2 cellular contexts compared by ENCODE assay signal in the genomic region with DNA sequence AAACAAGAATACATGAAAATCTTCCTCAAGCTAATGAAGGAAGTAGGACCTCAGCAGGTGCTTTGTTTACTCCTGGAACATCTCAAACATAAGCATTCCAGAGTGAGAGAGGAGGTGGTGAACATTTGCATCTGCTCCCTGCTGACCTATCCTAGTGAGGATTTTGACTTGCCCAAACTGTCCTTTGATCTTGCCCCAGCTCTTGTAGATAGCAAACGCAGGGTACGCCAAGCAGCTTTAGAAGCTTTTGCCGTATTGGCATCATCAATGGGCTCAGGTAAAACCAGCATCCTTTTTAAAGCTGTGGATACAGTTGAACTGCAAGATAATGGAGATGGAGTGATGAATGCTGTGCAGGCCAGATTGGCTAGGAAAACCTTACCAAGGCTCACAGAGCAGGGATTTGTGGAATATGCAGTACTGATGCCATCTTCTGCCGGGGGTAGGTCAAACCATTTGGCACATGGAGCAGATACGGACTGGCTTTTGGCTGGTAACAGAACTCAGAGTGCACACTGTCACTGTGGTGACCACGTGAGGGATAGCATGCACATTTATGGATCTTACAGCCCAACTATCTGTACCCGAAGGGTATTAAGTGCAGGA.
A peak's percentile ranks its signal among the peaks of the same experiment; 100 is the strongest.
TF ChIP-seq lines count a peak whose summit lies in the region.

No MANE protein-coding gene starts in this region.

TF ChIP-seq in HEK293, 187 proteins besides CTCF, POLR2A, EP300 and RAD21 (continued from another document):
- TF ChIP-seq, protein P1, sequence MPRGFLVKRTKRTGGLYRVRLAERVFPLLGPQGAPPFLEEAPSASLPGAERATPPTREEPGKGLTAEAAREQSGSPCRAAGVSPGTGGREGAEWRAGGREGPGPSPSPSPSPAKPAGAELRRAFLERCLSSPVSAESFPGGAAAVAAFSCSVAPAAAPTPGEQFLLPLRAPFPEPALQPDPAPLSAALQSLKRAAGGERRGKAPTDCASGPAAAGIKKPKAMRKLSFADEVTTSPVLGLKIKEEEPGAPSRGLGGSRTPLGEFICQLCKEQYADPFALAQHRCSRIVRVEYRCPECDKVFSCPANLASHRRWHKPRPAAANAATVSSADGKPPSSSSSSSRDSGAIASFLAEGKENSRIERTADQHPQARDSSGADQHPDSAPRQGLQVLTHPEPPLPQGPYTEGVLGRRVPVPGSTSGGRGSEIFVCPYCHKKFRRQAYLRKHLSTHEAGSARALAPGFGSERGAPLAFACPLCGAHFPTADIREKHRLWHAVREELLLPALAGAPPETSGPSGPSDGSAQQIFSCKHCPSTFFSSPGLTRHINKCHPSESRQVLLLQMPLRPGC (tag by site-specific recombination; IDR thresholded peaks at IDR 0.05) = no peak
- peak; percentile 82 for TF ChIP-seq ZNF600 (tag by site-specific recombination; IDR thresholded peaks at IDR 0.05)
- TF ChIP-seq ZNF366 (tag by site-specific recombination; conservative IDR thresholded peaks at IDR 0.05) = 0 out of 2 replicates have a peak, but pooled peaks have one; percentile 25
- no peak for TF ChIP-seq TRIM28 (IDR thresholded peaks at IDR 0.05; ENCODE audit: borderline replicate concordance, low read length)
- no peak for TF ChIP-seq ZNF423 (tag by site-specific recombination; IDR thresholded peaks at IDR 0.05)
- no peak for TF ChIP-seq BCL11A (tag by site-specific recombination; IDR thresholded peaks at IDR 0.05; ENCODE audit: low read depth)
- TF ChIP-seq ZIC2 (tag by site-specific recombination; IDR thresholded peaks at IDR 0.05) = no peak
- TF ChIP-seq SP2 (tag by site-specific recombination; IDR thresholded peaks at IDR 0.05) = no peak
- TF ChIP-seq, protein P2, sequence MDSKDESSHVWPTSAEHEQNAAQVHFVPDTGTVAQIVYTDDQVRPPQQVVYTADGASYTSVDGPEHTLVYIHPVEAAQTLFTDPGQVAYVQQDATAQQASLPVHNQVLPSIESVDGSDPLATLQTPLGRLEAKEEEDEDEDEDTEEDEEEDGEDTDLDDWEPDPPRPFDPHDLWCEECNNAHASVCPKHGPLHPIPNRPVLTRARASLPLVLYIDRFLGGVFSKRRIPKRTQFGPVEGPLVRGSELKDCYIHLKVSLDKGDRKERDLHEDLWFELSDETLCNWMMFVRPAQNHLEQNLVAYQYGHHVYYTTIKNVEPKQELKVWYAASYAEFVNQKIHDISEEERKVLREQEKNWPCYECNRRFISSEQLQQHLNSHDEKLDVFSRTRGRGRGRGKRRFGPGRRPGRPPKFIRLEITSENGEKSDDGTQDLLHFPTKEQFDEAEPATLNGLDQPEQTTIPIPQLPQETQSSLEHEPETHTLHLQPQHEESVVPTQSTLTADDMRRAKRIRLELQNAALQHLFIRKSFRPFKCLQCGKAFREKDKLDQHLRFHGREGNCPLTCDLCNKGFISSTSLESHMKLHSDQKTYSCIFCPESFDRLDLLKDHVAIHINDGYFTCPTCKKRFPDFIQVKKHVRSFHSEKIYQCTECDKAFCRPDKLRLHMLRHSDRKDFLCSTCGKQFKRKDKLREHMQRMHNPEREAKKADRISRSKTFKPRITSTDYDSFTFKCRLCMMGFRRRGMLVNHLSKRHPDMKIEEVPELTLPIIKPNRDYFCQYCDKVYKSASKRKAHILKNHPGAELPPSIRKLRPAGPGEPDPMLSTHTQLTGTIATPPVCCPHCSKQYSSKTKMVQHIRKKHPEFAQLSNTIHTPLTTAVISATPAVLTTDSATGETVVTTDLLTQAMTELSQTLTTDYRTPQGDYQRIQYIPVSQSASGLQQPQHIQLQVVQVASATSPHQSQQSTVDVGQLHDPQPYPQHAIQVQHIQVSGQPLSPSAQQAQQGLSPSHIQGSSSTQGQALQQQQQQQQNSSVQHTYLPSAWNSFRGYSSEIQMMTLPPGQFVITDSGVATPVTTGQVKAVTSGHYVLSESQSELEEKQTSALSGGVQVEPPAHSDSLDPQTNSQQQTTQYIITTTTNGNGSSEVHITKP (tag by site-specific recombination; IDR thresholded peaks at IDR 0.05) = peak; percentile 80; the same call in 1 of the 2 replicates
- no peak for TF ChIP-seq SP3 (tag by site-specific recombination; IDR thresholded peaks at IDR 0.05)

TF ChIP-seq in K562, 482 proteins besides CTCF, POLR2A, EP300 and RAD21 (continued from another document and continues in another):
- TF ChIP-seq, protein P3, sequence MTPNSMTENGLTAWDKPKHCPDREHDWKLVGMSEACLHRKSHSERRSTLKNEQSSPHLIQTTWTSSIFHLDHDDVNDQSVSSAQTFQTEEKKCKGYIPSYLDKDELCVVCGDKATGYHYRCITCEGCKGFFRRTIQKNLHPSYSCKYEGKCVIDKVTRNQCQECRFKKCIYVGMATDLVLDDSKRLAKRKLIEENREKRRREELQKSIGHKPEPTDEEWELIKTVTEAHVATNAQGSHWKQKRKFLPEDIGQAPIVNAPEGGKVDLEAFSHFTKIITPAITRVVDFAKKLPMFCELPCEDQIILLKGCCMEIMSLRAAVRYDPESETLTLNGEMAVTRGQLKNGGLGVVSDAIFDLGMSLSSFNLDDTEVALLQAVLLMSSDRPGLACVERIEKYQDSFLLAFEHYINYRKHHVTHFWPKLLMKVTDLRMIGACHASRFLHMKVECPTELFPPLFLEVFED (CRISPR knock-in tag; conservative IDR thresholded peaks at IDR 0.05) = no peak
- TF ChIP-seq, protein P4, sequence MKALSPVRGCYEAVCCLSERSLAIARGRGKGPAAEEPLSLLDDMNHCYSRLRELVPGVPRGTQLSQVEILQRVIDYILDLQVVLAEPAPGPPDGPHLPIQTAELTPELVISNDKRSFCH (CRISPR knock-in tag; IDR thresholded peaks at IDR 0.05) = no peak
- TF ChIP-seq, protein P4 (tag; IDR thresholded peaks at IDR 0.05) = no peak
- no peak for TF ChIP-seq TAF7 (tag; IDR thresholded peaks at IDR 0.05)
- TF ChIP-seq, protein P5, sequence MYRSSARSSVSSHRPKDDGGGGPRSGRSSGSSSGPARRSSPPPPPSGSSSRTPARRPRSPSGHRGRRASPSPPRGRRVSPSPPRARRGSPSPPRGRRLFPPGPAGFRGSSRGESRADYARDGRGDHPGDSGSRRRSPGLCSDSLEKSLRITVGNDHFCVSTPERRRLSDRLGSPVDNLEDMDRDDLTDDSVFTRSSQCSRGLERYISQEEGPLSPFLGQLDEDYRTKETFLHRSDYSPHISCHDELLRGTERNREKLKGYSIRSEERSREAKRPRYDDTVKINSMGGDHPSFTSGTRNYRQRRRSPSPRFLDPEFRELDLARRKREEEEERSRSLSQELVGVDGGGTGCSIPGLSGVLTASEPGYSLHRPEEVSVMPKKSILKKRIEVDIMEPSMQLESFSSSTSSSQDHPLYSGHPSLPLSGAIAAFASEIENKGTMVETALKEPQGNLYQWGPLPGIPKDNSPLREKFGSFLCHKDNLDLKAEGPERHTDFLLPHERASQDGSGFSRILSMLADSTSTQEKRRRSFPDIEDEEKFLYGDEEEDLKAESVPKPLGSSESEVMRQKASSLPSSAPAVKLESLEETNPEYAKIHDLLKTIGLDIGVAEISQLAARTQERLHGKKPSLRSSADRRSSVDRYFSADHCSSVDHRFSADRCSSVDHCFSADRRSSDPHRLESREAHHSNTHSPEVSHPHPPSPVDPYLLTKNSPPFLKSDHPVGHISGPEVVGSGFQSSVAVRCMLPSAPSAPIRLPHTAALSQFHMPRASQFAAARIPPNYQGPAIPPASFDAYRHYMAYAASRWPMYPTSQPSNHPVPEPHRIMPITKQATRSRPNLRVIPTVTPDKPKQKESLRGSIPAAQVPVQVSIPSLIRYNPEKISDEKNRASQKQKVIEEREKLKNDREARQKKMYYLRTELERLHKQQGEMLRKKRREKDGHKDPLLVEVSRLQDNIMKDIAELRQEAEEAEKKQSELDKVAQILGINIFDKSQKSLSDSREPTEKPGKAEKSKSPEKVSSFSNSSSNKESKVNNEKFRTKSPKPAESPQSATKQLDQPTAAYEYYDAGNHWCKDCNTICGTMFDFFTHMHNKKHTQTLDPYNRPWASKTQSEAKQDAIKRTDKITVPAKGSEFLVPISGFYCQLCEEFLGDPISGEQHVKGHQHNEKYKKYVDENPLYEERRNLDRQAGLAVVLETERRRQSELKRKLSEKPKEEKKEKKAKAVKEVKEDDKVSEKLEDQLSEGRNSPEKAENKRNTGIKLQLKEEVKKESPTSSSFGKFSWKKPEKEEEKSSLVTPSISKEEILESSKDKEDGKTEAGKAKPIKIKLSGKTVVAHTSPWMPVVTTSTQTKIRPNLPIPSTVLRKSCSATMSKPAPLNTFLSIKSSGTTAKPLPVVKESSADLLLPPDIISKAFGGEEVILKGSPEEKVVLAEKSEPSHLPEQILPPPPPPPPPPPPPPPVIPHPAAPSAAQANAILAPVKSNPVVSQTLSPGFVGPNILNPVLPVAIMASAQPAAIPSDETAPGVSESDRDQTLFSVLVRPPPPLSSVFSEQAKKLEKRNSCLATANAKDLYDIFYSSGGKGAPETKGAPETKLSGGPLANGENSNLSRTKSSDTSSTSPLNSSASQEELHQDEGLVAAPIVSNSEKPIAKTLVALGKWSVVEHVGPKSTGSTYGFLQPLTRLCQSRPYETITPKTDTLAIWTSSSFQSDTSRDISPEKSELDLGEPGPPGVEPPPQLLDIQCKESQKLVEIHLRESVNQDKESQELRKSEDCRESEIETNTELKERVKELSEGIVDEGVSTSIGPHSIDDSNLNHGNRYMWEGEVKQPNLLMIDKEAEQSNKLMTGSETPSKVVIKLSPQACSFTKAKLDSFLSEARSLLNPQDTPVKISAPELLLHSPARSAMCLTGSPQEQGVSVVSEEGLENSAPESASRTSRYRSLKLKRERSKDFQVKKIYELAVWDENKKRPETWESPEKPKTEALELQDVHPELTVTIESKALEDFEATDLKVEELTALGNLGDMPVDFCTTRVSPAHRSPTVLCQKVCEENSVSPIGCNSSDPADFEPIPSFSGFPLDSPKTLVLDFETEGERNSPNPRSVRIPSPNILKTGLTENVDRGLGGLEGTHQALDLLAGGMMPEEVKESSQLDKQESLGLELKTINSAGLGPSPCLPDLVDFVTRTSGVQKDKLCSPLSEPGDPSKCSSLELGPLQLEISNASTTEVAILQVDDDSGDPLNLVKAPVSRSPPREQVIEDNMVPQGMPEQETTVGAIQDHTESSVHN (IDR thresholded peaks at IDR 0.05; ENCODE audit: borderline replicate concordance in 1 of 2, low read depth in 1 of 2) = no peak
- TF ChIP-seq SP2 (IDR thresholded peaks at IDR 0.05; ENCODE audit: extremely low read depth, low read depth, low read length, poor library complexity, severe bottlenecking) = no peak
- TF ChIP-seq ARNT (IDR thresholded peaks at IDR 0.05) = no peak
- TF ChIP-seq, protein P6, sequence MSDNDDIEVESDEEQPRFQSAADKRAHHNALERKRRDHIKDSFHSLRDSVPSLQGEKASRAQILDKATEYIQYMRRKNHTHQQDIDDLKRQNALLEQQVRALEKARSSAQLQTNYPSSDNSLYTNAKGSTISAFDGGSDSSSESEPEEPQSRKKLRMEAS (CRISPR knock-in tag; IDR thresholded peaks at IDR 0.05) = no peak
- TF ChIP-seq ZFP36 (IDR thresholded peaks at IDR 0.05; ENCODE audit: low read depth, low read length, partially characterized antibody) = no peak
- 0 out of 2 replicates have a peak, but pooled peaks have one; percentile 18 for TF ChIP-seq RAD51 (IDR thresholded peaks at IDR 0.05; ENCODE audit: borderline replicate concordance, low read depth)
- no peak for TF ChIP-seq ZNF197 (CRISPR knock-in tag; IDR thresholded peaks at IDR 0.05; ENCODE audit: low read depth)
- no peak for TF ChIP-seq GABPA (tag; conservative IDR thresholded peaks at IDR 0.05; ENCODE audit: low read depth)
- TF ChIP-seq, protein P7, sequence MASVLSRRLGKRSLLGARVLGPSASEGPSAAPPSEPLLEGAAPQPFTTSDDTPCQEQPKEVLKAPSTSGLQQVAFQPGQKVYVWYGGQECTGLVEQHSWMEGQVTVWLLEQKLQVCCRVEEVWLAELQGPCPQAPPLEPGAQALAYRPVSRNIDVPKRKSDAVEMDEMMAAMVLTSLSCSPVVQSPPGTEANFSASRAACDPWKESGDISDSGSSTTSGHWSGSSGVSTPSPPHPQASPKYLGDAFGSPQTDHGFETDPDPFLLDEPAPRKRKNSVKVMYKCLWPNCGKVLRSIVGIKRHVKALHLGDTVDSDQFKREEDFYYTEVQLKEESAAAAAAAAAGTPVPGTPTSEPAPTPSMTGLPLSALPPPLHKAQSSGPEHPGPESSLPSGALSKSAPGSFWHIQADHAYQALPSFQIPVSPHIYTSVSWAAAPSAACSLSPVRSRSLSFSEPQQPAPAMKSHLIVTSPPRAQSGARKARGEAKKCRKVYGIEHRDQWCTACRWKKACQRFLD (CRISPR knock-in tag; IDR thresholded peaks at IDR 0.05) = no peak
- no peak for TF ChIP-seq ATF7 (IDR thresholded peaks at IDR 0.05)
- TF ChIP-seq, protein P8, sequence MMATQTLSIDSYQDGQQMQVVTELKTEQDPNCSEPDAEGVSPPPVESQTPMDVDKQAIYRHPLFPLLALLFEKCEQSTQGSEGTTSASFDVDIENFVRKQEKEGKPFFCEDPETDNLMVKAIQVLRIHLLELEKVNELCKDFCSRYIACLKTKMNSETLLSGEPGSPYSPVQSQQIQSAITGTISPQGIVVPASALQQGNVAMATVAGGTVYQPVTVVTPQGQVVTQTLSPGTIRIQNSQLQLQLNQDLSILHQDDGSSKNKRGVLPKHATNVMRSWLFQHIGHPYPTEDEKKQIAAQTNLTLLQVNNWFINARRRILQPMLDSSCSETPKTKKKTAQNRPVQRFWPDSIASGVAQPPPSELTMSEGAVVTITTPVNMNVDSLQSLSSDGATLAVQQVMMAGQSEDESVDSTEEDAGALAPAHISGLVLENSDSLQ (IDR thresholded peaks at IDR 0.05) = no peak
- no peak for TF ChIP-seq HNRNPH1 (optimal IDR thresholded peaks at IDR 0.05; ENCODE audit: low read depth, low read length)
- TF ChIP-seq ZNF79 (CRISPR knock-in tag; IDR thresholded peaks at IDR 0.05; ENCODE audit: low read depth) = no peak
- TF ChIP-seq SPI1 (IDR thresholded peaks at IDR 0.05; ENCODE audit: borderline replicate concordance, low read depth, low read length) = no peak
- TF ChIP-seq ZNF696 (CRISPR knock-in tag; conservative IDR thresholded peaks at IDR 0.05) = no peak
- TF ChIP-seq, protein P9, sequence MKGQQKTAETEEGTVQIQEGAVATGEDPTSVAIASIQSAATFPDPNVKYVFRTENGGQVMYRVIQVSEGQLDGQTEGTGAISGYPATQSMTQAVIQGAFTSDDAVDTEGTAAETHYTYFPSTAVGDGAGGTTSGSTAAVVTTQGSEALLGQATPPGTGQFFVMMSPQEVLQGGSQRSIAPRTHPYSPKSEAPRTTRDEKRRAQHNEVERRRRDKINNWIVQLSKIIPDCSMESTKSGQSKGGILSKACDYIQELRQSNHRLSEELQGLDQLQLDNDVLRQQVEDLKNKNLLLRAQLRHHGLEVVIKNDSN (CRISPR knock-in tag; IDR thresholded peaks at IDR 0.05) = peak; percentile 51
- TF ChIP-seq, protein P10, sequence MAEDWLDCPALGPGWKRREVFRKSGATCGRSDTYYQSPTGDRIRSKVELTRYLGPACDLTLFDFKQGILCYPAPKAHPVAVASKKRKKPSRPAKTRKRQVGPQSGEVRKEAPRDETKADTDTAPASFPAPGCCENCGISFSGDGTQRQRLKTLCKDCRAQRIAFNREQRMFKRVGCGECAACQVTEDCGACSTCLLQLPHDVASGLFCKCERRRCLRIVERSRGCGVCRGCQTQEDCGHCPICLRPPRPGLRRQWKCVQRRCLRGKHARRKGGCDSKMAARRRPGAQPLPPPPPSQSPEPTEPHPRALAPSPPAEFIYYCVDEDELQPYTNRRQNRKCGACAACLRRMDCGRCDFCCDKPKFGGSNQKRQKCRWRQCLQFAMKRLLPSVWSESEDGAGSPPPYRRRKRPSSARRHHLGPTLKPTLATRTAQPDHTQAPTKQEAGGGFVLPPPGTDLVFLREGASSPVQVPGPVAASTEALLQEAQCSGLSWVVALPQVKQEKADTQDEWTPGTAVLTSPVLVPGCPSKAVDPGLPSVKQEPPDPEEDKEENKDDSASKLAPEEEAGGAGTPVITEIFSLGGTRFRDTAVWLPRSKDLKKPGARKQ (CRISPR knock-in tag; IDR thresholded peaks at IDR 0.05) = no peak
- TF ChIP-seq ZNF77 (CRISPR knock-in tag; IDR thresholded peaks at IDR 0.05) = no peak
